Comparison of ENCODE assay signal across 26 cellular contexts in the genomic region with DNA sequence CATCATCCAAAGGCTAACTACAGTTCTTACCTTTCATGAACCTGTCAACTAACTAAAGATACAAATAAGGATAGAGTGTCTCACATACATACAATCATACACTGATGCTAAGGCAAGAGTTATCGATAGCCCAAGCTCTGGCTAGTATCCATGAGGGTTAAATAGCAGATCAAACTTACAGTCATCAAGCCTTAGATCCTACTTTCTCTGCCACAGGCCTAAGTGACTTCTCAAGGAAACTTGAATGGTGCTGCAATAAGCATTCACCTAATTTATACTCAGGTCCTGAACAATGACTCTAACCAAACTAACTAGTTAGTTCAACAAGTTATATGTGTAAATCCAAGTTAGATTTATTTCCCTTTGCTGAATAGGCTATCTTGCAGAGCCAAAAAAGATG.
"Had no signal": no experiment of that assay in that cellular context is flagged by ENCODE, and none has a peak within 500 bp of the region (broad histone marks: within the 10 kb centered on the region; RNA-seq: fewer than 3 reads in every experiment).

No MANE protein-coding gene starts in this region.

- H3K4me1 ChIP-seq: stomach, suprapubic skin, testis, thyroid gland, tibial artery, tibial nerve, transverse colon, upper lobe of left lung, upper lobe of right lung, uterus, vagina had no signal

- FAIRE-seq: urothelium cell line had no signal

- H3K36me3 ChIP-seq: stomach, suprapubic skin, thoracic aorta, thyroid gland, tibial artery, tibial nerve, transverse colon, upper lobe of left lung, upper lobe of right lung, uterus, vagina had no signal

- H3K27me3 ChIP-seq: testis, thyroid gland, upper lobe of left lung, uterus, vagina had no signal

- H3K27ac ChIP-seq: stomach, suprapubic skin, testis, thoracic aorta, thyroid gland, tibial artery, tibial nerve, transverse colon, upper lobe of left lung, upper lobe of right lung, uterus, vagina had no signal

- DNase-seq: stimulated activated CD4-positive, alpha-beta T cell treated with anti-CD3 and anti-CD28 coated beads, Interleukin-4, amount 100 ng/mL, for 1 hour; stimulated activated CD4-positive, alpha-beta T cell treated with anti-CD3 and anti-CD28 coated beads, Interleukin-4, amount 100 ng/mL, for 24 hours; stimulated activated CD4-positive, alpha-beta T cell treated with anti-CD3 and anti-CD28 coated beads, Interleukin-4, amount 100 ng/mL, for 4 hours; stimulated activated CD8-positive, alpha-beta memory T cell treated with anti-CD3 and anti-CD28 coated beads, Interleukin-4, amount 100 ng/mL, for 48 hours; stimulated activated naive B cell treated with anti-CD40 and anti-IgM and Interleukin-4, amounts not matched to agents 10 μg/mL and 1 μg/mL and 100 μg/mL, for 72 hours; stimulated activated naive CD4-positive, alpha-beta T cell; stimulated activated naive CD4-positive, alpha-beta T cell treated with Interleukin-2 at 50 U/mL for 16 hours; stimulated activated naive CD8-positive, alpha-beta T cell treated with anti-CD3 and anti-CD28 coated beads, Interleukin-15, amount 100 ng/mL, for 72 hours; stimulated activated naive CD8-positive, alpha-beta T cell treated with anti-CD3 and anti-CD28 coated beads, Interleukin-15, Interleukin-2, amounts not matched to agents 100 U/mL and 50 U/mL, for 24 hours; stomach; substantia nigra; testis; thyroid gland; tibial artery; transverse colon; trophoblast cell; upper lobe of left lung; upper lobe of right lung; uterus had no signal

- ATAC-seq: stimulated activated effector memory CD8-positive, alpha-beta T cell treated with anti-CD3 and anti-CD28 coated beads, Interleukin-12 subunit alpha, Interleukin-12 subunit beta, amount 100 ng/mL, for 72 hours; stimulated activated memory B cell treated with anti-CD40 and anti-IgM and Interleukin-4, amounts not matched to agents 10 μg/mL and 1 μg/mL and 100 μg/mL, for 72 hours; stimulated activated naive B cell treated with anti-CD40 and anti-IgM and Interleukin-4, amounts not matched to agents 10 μg/mL and 1 μg/mL and 100 μg/mL, for 72 hours; stimulated activated naive CD8-positive, alpha-beta T cell treated with anti-CD3 and anti-CD28 coated beads, Interleukin-15, amount 100 ng/mL, for 72 hours; stimulated activated naive CD8-positive, alpha-beta T cell treated with anti-CD3 and anti-CD28 coated beads, Interleukin-15, Interleukin-2, amounts not matched to agents 100 U/mL and 50 U/mL, for 24 hours; upper lobe of right lung had no signal

- H3K4me3 ChIP-seq: stomach, suprapubic skin, testis, thoracic aorta, thyroid gland, tibial artery, tibial nerve, transverse colon, upper lobe of left lung, upper lobe of right lung, uterus, vagina had no signal

- H3K9me3 ChIP-seq: stomach, suprapubic skin, testis, thoracic aorta, thyroid gland, tibial artery, tibial nerve, transverse colon, upper lobe of left lung, upper lobe of right lung, uterus, vagina had no signal
